Comparison of ENCODE assay signal across 30 cellular contexts in the genomic region with DNA sequence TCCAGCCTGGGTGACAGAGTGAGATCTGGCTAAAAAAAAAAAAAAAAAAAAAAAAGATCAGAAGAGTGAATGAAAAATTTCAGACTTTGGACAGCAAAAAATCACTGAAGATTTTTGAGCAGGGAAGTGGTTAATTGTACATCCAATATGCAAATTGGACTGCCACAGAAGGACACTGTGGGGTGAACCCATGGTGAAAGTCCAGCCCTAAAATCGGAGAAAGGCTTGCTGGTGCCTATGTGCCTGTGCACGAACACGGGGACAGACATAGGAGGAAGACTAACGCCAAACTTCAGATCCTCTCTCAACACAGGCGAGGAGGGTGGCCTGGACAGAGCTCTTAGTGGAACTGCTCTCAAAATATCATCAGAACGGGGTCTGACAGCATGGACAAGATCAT.
"Had no signal": no experiment of that assay in that cellular context is flagged by ENCODE, and none has a peak within 500 bp of the region (broad histone marks: within the 10 kb centered on the region; RNA-seq: fewer than 3 reads in every experiment).

No MANE protein-coding gene starts in this region.

- H3K27ac ChIP-seq: neural progenitor cell, ovary, parathyroid adenoma, prostate gland, right atrium auricular region, skin epidermis, spleen, thoracic aorta, thyroid gland, tibial nerve, upper lobe of left lung, vagina had no signal

- H3K36me3 ChIP-seq: neural progenitor cell, ovary, prostate gland, right atrium auricular region, spleen, thoracic aorta, thyroid gland, tibial nerve, upper lobe of left lung, vagina had no signal

- FAIRE-seq: urothelium cell line had no signal

- H3K4me2 ChIP-seq: neural progenitor cell, smooth muscle cell had no signal

- H3K9ac ChIP-seq: neural progenitor cell, parathyroid adenoma had no signal

- DNase-seq: naive thymus-derived CD4-positive, alpha-beta T cell; natural killer cell; occipital lobe; ovary; retina; spleen; stimulated activated CD4-positive, alpha-beta T cell treated with anti-CD3 and anti-CD28 coated beads, Interleukin-12 subunit alpha, Interleukin-12 subunit beta, amount 100 ng/mL, for 4 hours; stimulated activated CD4-positive, alpha-beta T cell treated with anti-CD3 and anti-CD28 coated beads, Interleukin-1b, Interleukin-23, amount 100 ng/mL, for 48 hours; stimulated activated CD4-positive, alpha-beta T cell treated with anti-CD3 and anti-CD28 coated beads, Interleukin-4, amount 100 ng/mL, for 1 hour; stimulated activated CD4-positive, alpha-beta T cell treated with anti-CD3 and anti-CD28 coated beads, Interleukin-4, amount 100 ng/mL, for 4 hours; stimulated activated CD8-positive, alpha-beta memory T cell treated with anti-CD3 and anti-CD28 coated beads, Interleukin-4, amount 100 ng/mL, for 48 hours; stimulated activated naive CD4-positive, alpha-beta T cell; stimulated activated naive CD8-positive, alpha-beta T cell treated with anti-CD3 and anti-CD28 coated beads, Interleukin-15, amount 100 ng/mL, for 72 hours; stimulated activated naive CD8-positive, alpha-beta T cell treated with anti-CD3 and anti-CD28 coated beads, Interleukin-15, Interleukin-2, amounts not matched to agents 100 U/mL and 50 U/mL, for 24 hours; substantia nigra; thyroid gland; trophoblast cell; upper lobe of left lung had no signal

- H3K27me3 ChIP-seq: neural progenitor cell, ovary, right atrium auricular region, thyroid gland, tibial nerve, upper lobe of left lung, vagina had no signal

- ATAC-seq: naive thymus-derived CD4-positive, alpha-beta T cell; natural killer cell; sciatic nerve; stimulated activated memory B cell treated with anti-CD40 and anti-IgM and Interleukin-4, amounts not matched to agents 10 μg/mL and 1 μg/mL and 100 μg/mL, for 72 hours; stimulated activated naive CD8-positive, alpha-beta T cell treated with anti-CD3 and anti-CD28 coated beads, Interleukin-15, amount 100 ng/mL, for 72 hours; stimulated activated naive CD8-positive, alpha-beta T cell treated with anti-CD3 and anti-CD28 coated beads, Interleukin-15, Interleukin-2, amounts not matched to agents 100 U/mL and 50 U/mL, for 24 hours had no signal

- H3K9me3 ChIP-seq: ovary, prostate gland, right atrium auricular region, spleen, thoracic aorta, thyroid gland, tibial nerve, upper lobe of left lung, vagina had no signal

- H3K4me3 ChIP-seq: neural progenitor cell, ovary, prostate gland, right atrium auricular region, skin epidermis, smooth muscle cell, spleen, thoracic aorta, thyroid gland, tibial nerve, upper lobe of left lung, vagina had no signal

- H3K4me1 ChIP-seq: neural progenitor cell, parathyroid adenoma, prostate gland, right atrium auricular region, spleen, tibial nerve, upper lobe of left lung, vagina had no signal

- H2AFZ ChIP-seq: neural progenitor cell, parathyroid adenoma had no signal
